Comparison of ENCODE assay signal across 8 cellular contexts in genomic region chr5:43603535-43604363, GRCh38. TPM values are rescaled to one million over a fixed set of nuclear protein-coding genes. Genes with fewer than 3 reads are reported as not detected.
DNase-seq lines count a peak whose midpoint lies in the region; ATAC-seq and TF ChIP-seq lines count a peak whose summit lies in the region.

No MANE protein-coding gene starts in this region.

- BruUV-seq in A673 (replicated peaks; lab: Mats Ljungman, UMichigan), result TSS peak; percentile 33

- POLR2A ChIA-PET in A673 (lab: Charles Lee; ENCODE audit: low non-redundant PET), result interaction anchor here (0.6 kb wide), 1 partner anchor 24 kb away, joined by 3 read pairs; no protein-coding TSS in a partner anchor

- WGBS in liver, result 5% methylated on average over 39 of the region's 39 CpGs

- intact Hi-C loops in A673 (cut with micrococcal nuclease; ENCODE audit: unreplicated experiment), result loop anchor here (5.0 kb wide), 1 partner anchor 46 kb away; the partner anchor contains the start of gene PAIP1
- intact Hi-C loops in activated CD4-positive, alpha-beta T cell treated with anti-CD3 and anti-CD28 coated beads, Interleukin-2, amount 10 ng/mL, durations not matched to agents 24 days and 14 days (cut with micrococcal nuclease), result loop anchor here (1.0 to 10.0 kb wide), 7 partner anchors 47 to 651 kb away; partner anchors contain the start of genes C5orf34 and HMGCS1
- intact Hi-C loops in dendritic cell treated with granulocyte-macrophage colony-stimulating factor and Interleukin-4, amounts not matched to agents 40 ng/mL and 50 ng/mL, for 4 days (cut with micrococcal nuclease), result loop anchor here (1.0 to 10.0 kb wide), 5 partner anchors 47 to 481 kb away; partner anchors contain the start of genes C5orf34, HMGCS1 and ZNF131

- CTCF ChIA-PET in A673 (lab: Charles Lee), result interaction anchor here (0.9 kb wide), 1 partner anchor 28 kb away, joined by 3 read pairs; no protein-coding TSS in a partner anchor

- H3K27me3 Mint-ChIP-seq in activated CD4-positive, alpha-beta T cell treated with anti-CD3 and anti-CD28 coated beads, Interleukin-2, amount 10 ng/mL, durations not matched to agents 24 days and 14 days, result no peaks in the 10 kb centered on the region
- H3K27me3 Mint-ChIP-seq in dendritic cell treated with granulocyte-macrophage colony-stimulating factor and Interleukin-4, amounts not matched to agents 40 ng/mL and 50 ng/mL, for 4 days, result no peaks in the 10 kb centered on the region

- peak overlapping the region; percentile 74 to 87 for H3K9ac ChIP-seq in liver (ENCODE audit: low read depth in 1 of 2, low read length in 2 of 2)

- peak overlapping the region; percentile 57 for H3K4me3 ChIP-seq in A673 (ENCODE audit: low read depth, low read length, poor library complexity, severe bottlenecking)
- peak overlapping the region; percentile 56 to 91 (median 81) for H3K4me3 ChIP-seq in liver (ENCODE audit: low read depth in 1 of 3, low read length in 3 of 3)

- DNase-seq in A673 (ENCODE audit: low spot score) (peak; percentile 47), NCI-H345 (lab: John Stamatoyannopoulos, UW) (peak; percentile 80)
- DNase-seq in activated CD4-positive, alpha-beta T cell treated with anti-CD3 and anti-CD28 coated beads, Interleukin-2, amount 10 ng/mL, durations not matched to agents 24 days and 14 days, result peak; percentile 84
- DNase-seq in stimulated activated CD4-positive, alpha-beta T cell treated with anti-CD3 and anti-CD28 coated beads, Interleukin-4, amount 100 ng/mL, for 4 hours, result peak; percentile 55 to 60

- H3K27me3 ChIP-seq in A673 (replicated peaks; ENCODE audit: insufficient read depth, low read depth, low read length, poor library complexity) (no peaks in the 10 kb centered on the region), liver (ENCODE audit: control insufficient read depth in 4 of 4, insufficient read depth in 4 of 4, low read length in 3 of 4) (no peaks in the 10 kb centered on the region)

- peaks cover 23% of the 10 kb centered on the region for H3K36me3 Mint-ChIP-seq in activated CD4-positive, alpha-beta T cell treated with anti-CD3 and anti-CD28 coated beads, Interleukin-2, amount 10 ng/mL, durations not matched to agents 24 days and 14 days (ENCODE audit: low read depth)
- peaks cover 46% of the 10 kb centered on the region for H3K36me3 Mint-ChIP-seq in dendritic cell treated with granulocyte-macrophage colony-stimulating factor and Interleukin-4, amounts not matched to agents 40 ng/mL and 50 ng/mL, for 4 days (ENCODE audit: low read depth)

- H3K4me1 ChIP-seq in A673 (ENCODE audit: insufficient read depth, low read length, poor library complexity, severe bottlenecking) (peaks cover 11% of the 10 kb centered on the region), liver (ENCODE audit: control insufficient read depth in 4 of 4, insufficient read depth in 4 of 4, low read length in 3 of 4) (peaks cover 7 to 29% (median 15%) of the 10 kb centered on the region in 4 donors)

- peaks cover 8% of the 10 kb centered on the region for H3K9me3 Mint-ChIP-seq in activated CD4-positive, alpha-beta T cell treated with anti-CD3 and anti-CD28 coated beads, Interleukin-2, amount 10 ng/mL, durations not matched to agents 24 days and 14 days
- peaks cover 13% of the 10 kb centered on the region for H3K9me3 Mint-ChIP-seq in dendritic cell treated with granulocyte-macrophage colony-stimulating factor and Interleukin-4, amounts not matched to agents 40 ng/mL and 50 ng/mL, for 4 days

- H3K36me3 ChIP-seq in A673 (ENCODE audit: insufficient read depth, low read length, poor library complexity, severe bottlenecking) (peaks cover 2% of the 10 kb centered on the region), liver (ENCODE audit: control insufficient read depth in 4 of 4, insufficient read depth in 3 of 4, low read depth in 1 of 4, low read length in 3 of 4) (peaks cover 0 to 3% (median 0%) of the 10 kb centered on the region in 4 donors)

- H3K4me3 Mint-ChIP-seq in activated CD4-positive, alpha-beta T cell treated with anti-CD3 and anti-CD28 coated beads, Interleukin-2, amount 10 ng/mL, durations not matched to agents 24 days and 14 days, result peak overlapping the region; percentile 91
- H3K4me3 Mint-ChIP-seq in dendritic cell treated with granulocyte-macrophage colony-stimulating factor and Interleukin-4, amounts not matched to agents 40 ng/mL and 50 ng/mL, for 4 days, result peak overlapping the region; percentile 86

- peak; percentile 5 to 53 for TF ChIP-seq RAD21 in liver (IDR thresholded peaks at IDR 0.05)

- peaks cover 30% of the 10 kb centered on the region for H3K4me1 Mint-ChIP-seq in activated CD4-positive, alpha-beta T cell treated with anti-CD3 and anti-CD28 coated beads, Interleukin-2, amount 10 ng/mL, durations not matched to agents 24 days and 14 days
- H3K4me1 Mint-ChIP-seq in dendritic cell treated with granulocyte-macrophage colony-stimulating factor and Interleukin-4, amounts not matched to agents 40 ng/mL and 50 ng/mL, for 4 days (ENCODE audit: low read depth), result peaks cover 38% of the 10 kb centered on the region

- H3K27ac ChIP-seq in A673 (ENCODE audit: low read depth, low read length, poor library complexity, severe bottlenecking) (peak overlapping the region; percentile 74), liver (ENCODE audit: low read depth in 1 of 2, low read length in 2 of 2) (peak overlapping the region; percentile 88 to 90)

- H3K27ac Mint-ChIP-seq in activated CD4-positive, alpha-beta T cell treated with anti-CD3 and anti-CD28 coated beads, Interleukin-2, amount 10 ng/mL, durations not matched to agents 24 days and 14 days, result peak overlapping the region; percentile 85
- peak overlapping the region; percentile 87 for H3K27ac Mint-ChIP-seq in dendritic cell treated with granulocyte-macrophage colony-stimulating factor and Interleukin-4, amounts not matched to agents 40 ng/mL and 50 ng/mL, for 4 days

- H3K9me3 ChIP-seq in A673 (ENCODE audit: low read depth, low read length, poor library complexity, severe bottlenecking) (no peaks in the 10 kb centered on the region), liver (ENCODE audit: control insufficient read depth in 4 of 4, low read length in 3 of 4) (no peaks in the 10 kb centered on the region)

- ATAC-seq in GM18867 (IDR thresholded peaks at IDR 0.05; ENCODE audit: unreplicated experiment) (peak; percentile 54), HG03103 (IDR thresholded peaks at IDR 0.05; ENCODE audit: low read depth, unreplicated experiment) (peak; percentile 25)

- no peak for TF ChIP-seq CTCF in A673 (conservative IDR thresholded peaks at IDR 0.05; ENCODE audit: low read depth, low read length)
- no peak for TF ChIP-seq CTCF in liver (IDR thresholded peaks at IDR 0.05; ENCODE audit: low read depth, low read length, missing input control)

TF ChIP-seq in liver, 16 proteins besides CTCF, POLR2A, EP300 and RAD21 (continues in another document):
- TF ChIP-seq FOXA1 (IDR thresholded peaks at IDR 0.05), result no peak
- TF ChIP-seq, protein P1, sequence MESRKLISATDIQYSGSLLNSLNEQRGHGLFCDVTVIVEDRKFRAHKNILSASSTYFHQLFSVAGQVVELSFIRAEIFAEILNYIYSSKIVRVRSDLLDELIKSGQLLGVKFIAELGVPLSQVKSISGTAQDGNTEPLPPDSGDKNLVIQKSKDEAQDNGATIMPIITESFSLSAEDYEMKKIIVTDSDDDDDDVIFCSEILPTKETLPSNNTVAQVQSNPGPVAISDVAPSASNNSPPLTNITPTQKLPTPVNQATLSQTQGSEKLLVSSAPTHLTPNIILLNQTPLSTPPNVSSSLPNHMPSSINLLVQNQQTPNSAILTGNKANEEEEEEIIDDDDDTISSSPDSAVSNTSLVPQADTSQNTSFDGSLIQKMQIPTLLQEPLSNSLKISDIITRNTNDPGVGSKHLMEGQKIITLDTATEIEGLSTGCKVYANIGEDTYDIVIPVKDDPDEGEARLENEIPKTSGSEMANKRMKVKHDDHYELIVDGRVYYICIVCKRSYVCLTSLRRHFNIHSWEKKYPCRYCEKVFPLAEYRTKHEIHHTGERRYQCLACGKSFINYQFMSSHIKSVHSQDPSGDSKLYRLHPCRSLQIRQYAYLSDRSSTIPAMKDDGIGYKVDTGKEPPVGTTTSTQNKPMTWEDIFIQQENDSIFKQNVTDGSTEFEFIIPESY (IDR thresholded peaks at IDR 0.05), result no peak
- TF ChIP-seq, protein P2, sequence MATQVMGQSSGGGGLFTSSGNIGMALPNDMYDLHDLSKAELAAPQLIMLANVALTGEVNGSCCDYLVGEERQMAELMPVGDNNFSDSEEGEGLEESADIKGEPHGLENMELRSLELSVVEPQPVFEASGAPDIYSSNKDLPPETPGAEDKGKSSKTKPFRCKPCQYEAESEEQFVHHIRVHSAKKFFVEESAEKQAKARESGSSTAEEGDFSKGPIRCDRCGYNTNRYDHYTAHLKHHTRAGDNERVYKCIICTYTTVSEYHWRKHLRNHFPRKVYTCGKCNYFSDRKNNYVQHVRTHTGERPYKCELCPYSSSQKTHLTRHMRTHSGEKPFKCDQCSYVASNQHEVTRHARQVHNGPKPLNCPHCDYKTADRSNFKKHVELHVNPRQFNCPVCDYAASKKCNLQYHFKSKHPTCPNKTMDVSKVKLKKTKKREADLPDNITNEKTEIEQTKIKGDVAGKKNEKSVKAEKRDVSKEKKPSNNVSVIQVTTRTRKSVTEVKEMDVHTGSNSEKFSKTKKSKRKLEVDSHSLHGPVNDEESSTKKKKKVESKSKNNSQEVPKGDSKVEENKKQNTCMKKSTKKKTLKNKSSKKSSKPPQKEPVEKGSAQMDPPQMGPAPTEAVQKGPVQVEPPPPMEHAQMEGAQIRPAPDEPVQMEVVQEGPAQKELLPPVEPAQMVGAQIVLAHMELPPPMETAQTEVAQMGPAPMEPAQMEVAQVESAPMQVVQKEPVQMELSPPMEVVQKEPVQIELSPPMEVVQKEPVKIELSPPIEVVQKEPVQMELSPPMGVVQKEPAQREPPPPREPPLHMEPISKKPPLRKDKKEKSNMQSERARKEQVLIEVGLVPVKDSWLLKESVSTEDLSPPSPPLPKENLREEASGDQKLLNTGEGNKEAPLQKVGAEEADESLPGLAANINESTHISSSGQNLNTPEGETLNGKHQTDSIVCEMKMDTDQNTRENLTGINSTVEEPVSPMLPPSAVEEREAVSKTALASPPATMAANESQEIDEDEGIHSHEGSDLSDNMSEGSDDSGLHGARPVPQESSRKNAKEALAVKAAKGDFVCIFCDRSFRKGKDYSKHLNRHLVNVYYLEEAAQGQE (IDR thresholded peaks at IDR 0.05), result peak; percentile 94
- TF ChIP-seq HNF4A (conservative IDR thresholded peaks at IDR 0.05), result no peak

RNA-seq across cellular contexts. Expression of gene NNT, which starts 0.8 kb away (rescaled TPM):
- total RNA-seq in A673 (2021) (65.4 and 71.6 TPM in 2 replicates), liver (100 to 1,000 TPM in 1 of 2 donors, 10 to 100 TPM in 1; 45.4 to 154 TPM)
- total RNA-seq in activated CD4-positive, alpha-beta T cell treated with anti-CD3 and anti-CD28 coated beads, Interleukin-2, amount 10 ng/mL, durations not matched to agents 24 days and 14 days, result 52.2 and 59.1 TPM in 2 replicates
- 100 to 1,000 TPM in 1 of 2 donors, 10 to 100 TPM in 1; 68.3 to 110 TPM for polyA plus RNA-seq in liver

RNA-seq across cellular contexts. Expression of gene PAIP1, which starts 46.9 kb away (rescaled TPM):
- total RNA-seq in A673 (2021) (113 and 118 TPM in 2 replicates), liver (10 to 100 TPM; 40.2 to 50.8 TPM)
- 60.2 and 64.1 TPM in 2 replicates for total RNA-seq in activated CD4-positive, alpha-beta T cell treated with anti-CD3 and anti-CD28 coated beads, Interleukin-2, amount 10 ng/mL, durations not matched to agents 24 days and 14 days
- polyA plus RNA-seq in liver, result 10 to 100 TPM; 27.0 to 48.2 TPM

Comparison
In these comparisons a context has a peak if more than half of its experiments do, and no peak if none do; other contexts are left out.
1. Peak in every context shown above with its lines: DNase-seq, ATAC-seq, H3K4me3 ChIP-seq and H3K27ac ChIP-seq.